19 cellular contexts compared by ENCODE assay signal in genomic region chr5:124457101-124457500, GRCh38.
DNase-seq lines count a peak whose midpoint lies in the region; ATAC-seq and TF ChIP-seq lines count a peak whose summit lies in the region.
"Had no signal": no experiment of that assay in that cellular context is flagged by ENCODE, and none has a peak within 500 bp of the region (broad histone marks: within the 10 kb centered on the region; RNA-seq: fewer than 3 reads in every experiment).

No MANE protein-coding gene starts in this region.

- H3K4me1 ChIP-seq in endodermal cell (ENCODE audit: control insufficient read depth, insufficient read depth, low read length) (no peaks in the 10 kb centered on the region), osteoblast (ENCODE audit: insufficient read depth, low read length) (peaks cover 18% of the 10 kb centered on the region), hepatocyte (ENCODE audit: insufficient read depth) (no peaks in the 10 kb centered on the region)
- H3K4me1 ChIP-seq: Caco-2, SJCRH30 had no signal

- TF ChIP-seq CTCF in endodermal cell (conservative IDR thresholded peaks at IDR 0.05) (no peak), osteoblast (IDR thresholded peaks at IDR 0.05; ENCODE audit: extremely low read depth, low read depth, low read length) (no peak), hepatocyte (IDR thresholded peaks at IDR 0.05; ENCODE audit: poor library complexity) (no peak)

- H3K4me1 Mint-ChIP-seq in endodermal cell: peaks cover 18% of the 10 kb centered on the region
- H3K4me1 Mint-ChIP-seq: T-helper 17 cell had no signal

- H3K4me3 Mint-ChIP-seq in endodermal cell: no peak overlapping the region
- H3K4me3 Mint-ChIP-seq: T-helper 17 cell had no signal

- H3K27me3 ChIP-seq in endodermal cell (ENCODE audit: control insufficient read depth, insufficient read depth, low read length, poor library complexity, severe bottlenecking) (no peaks in the 10 kb centered on the region), osteoblast (ENCODE audit: insufficient read depth, low read length) (no peaks in the 10 kb centered on the region), hepatocyte (no peaks in the 10 kb centered on the region)
- H3K27me3 ChIP-seq: SJCRH30 had no signal

- no peak overlapping the region for H3K9ac ChIP-seq in endodermal cell (ENCODE audit: extremely low read depth, low read length, poor library complexity, severe bottlenecking)

- no peaks in the 10 kb centered on the region for H3K9me2 ChIP-seq in hepatocyte (replicated peaks; ENCODE audit: insufficient read depth)

- H3K4me2 ChIP-seq in osteoblast (ENCODE audit: insufficient read depth, low read length): no peak overlapping the region
- H3K4me2 ChIP-seq in hepatocyte: no peak overlapping the region
- H3K4me2 ChIP-seq: PC-9 had no signal

- H3K4me3 ChIP-seq in endodermal cell (ENCODE audit: low read length) (no peak overlapping the region), osteoblast (ENCODE audit: insufficient read depth, low read length) (no peak overlapping the region), hepatocyte (no peak overlapping the region)
- H3K4me3 ChIP-seq: PC-9, SJCRH30 had no signal

- no peak overlapping the region for H2AFZ ChIP-seq in osteoblast (ENCODE audit: low read length)
- H2AFZ ChIP-seq in hepatocyte: no peak overlapping the region
- H2AFZ ChIP-seq: PC-9 had no signal

- H3K79me2 ChIP-seq in osteoblast (ENCODE audit: insufficient read depth, low read length) (no peaks in the 10 kb centered on the region), hepatocyte (no peaks in the 10 kb centered on the region)

- DNase-seq in NCI-H1092 treated with DMSO at 0.1 percent for 48 hours (lab: John Stamatoyannopoulos, UW) (peak; percentile 35), NCI-H1092 (lab: John Stamatoyannopoulos, UW) (no peak), NCI-H748 (lab: John Stamatoyannopoulos, UW; ENCODE audit: unreplicated experiment) (peak; percentile 61), endodermal cell (no peak), osteoblast (ENCODE audit: insufficient read length, low spot score, missing footprints) (no peak), hepatocyte (ENCODE audit: low spot score) (no peak)
- no peak for DNase-seq in activated naive CD4-positive, alpha-beta T cell treated with anti-CD3 and anti-CD28 coated beads, Interleukin-2, amount 50 U/mL, for 16 hours
- DNase-seq: AML-193, Caco-2, EL, GOT3, KG1, MV-4-11, NCI-H1436 treated with DMSO at 0.1 percent for 48 hours, PC-9, SJCRH30, T-helper 17 cell had no signal

- peak overlapping the region; percentile 22 for H3K27ac ChIP-seq in endodermal cell (ENCODE audit: low read depth, low read length)
- H3K27ac ChIP-seq in osteoblast (ENCODE audit: low read depth, low read length): no peak overlapping the region
- no peak overlapping the region for H3K27ac ChIP-seq in hepatocyte
- H3K27ac ChIP-seq: 22Rv1, PC-9, SJCRH30 had no signal

- H4K20me1 ChIP-seq in osteoblast (ENCODE audit: insufficient read depth, low read length) (no peaks in the 10 kb centered on the region), hepatocyte (ENCODE audit: insufficient read depth, poor library complexity, severe bottlenecking) (no peaks in the 10 kb centered on the region)

- H3K9me3 Mint-ChIP-seq in endodermal cell: peaks cover 12% of the 10 kb centered on the region

- no peaks in the 10 kb centered on the region for H3K27me3 Mint-ChIP-seq in endodermal cell (ENCODE audit: insufficient read depth)
- H3K27me3 Mint-ChIP-seq: T-helper 17 cell had no signal

- no peaks in the 10 kb centered on the region for H3K36me3 ChIP-seq in endodermal cell (ENCODE audit: control insufficient read depth, insufficient read depth, low read length)
- no peaks in the 10 kb centered on the region for H3K36me3 ChIP-seq in osteoblast (ENCODE audit: insufficient read depth, low read length)
- no peaks in the 10 kb centered on the region for H3K36me3 ChIP-seq in hepatocyte (replicated peaks; ENCODE audit: insufficient read depth, low read depth)
- H3K36me3 ChIP-seq: SJCRH30 had no signal

- peaks cover 14% of the 10 kb centered on the region for H3K9me3 ChIP-seq in endodermal cell (ENCODE audit: control insufficient read depth, low read length)
- peaks cover 4% of the 10 kb centered on the region for H3K9me3 ChIP-seq in osteoblast (ENCODE audit: low read depth, low read length)
- H3K9me3 ChIP-seq in hepatocyte (ENCODE audit: low read depth): no peaks in the 10 kb centered on the region

- 87 to 91% methylated on average over 5 of the region's 5 CpGs for WGBS in endodermal cell (ENCODE audit: insufficient coverage in 1 of 2, insufficient read length in 1 of 2), 2 experiments
- 75% methylated on average over 5 of the region's 5 CpGs for WGBS in hepatocyte (ENCODE audit: low lambda C conversion rate, missing lambda C conversion rate)

- no peak overlapping the region for H3K27ac Mint-ChIP-seq in endodermal cell
- H3K27ac Mint-ChIP-seq: T-helper 17 cell had no signal

- peaks cover 12% of the 10 kb centered on the region for H3K36me3 Mint-ChIP-seq in endodermal cell (ENCODE audit: low read depth)

- no peak for ATAC-seq in HG03045 (IDR thresholded peaks at IDR 0.05; ENCODE audit: unreplicated experiment)
- ATAC-seq: T-helper 17 cell had no signal

Comparison
In these comparisons a context has a peak if more than half of its experiments do, and no peak if none do; other contexts are left out.
1. DNase-seq: peak in NCI-H1092 treated with DMSO at 0.1 percent for 48 hours (single experiment) and NCI-H748 (single experiment); none in NCI-H1092 (single experiment), endodermal cell (single experiment), osteoblast (single experiment), hepatocyte (single experiment) and activated naive CD4-positive, alpha-beta T cell treated with anti-CD3 and anti-CD28 coated beads, Interleukin-2, amount 50 U/mL, for 16 hours (single experiment).